ENCODE assay signal across 9 cellular contexts in genomic region chr5:68242743-68243142, GRCh38. TPM values are rescaled to one million over a fixed set of nuclear protein-coding genes. Genes with fewer than 3 reads are reported as not detected.
DNase-seq lines count a peak whose midpoint lies in the region; ATAC-seq and TF ChIP-seq lines count a peak whose summit lies in the region.
"Had no signal": no experiment of that assay in that cellular context is flagged by ENCODE, and none has a peak within 500 bp of the region (broad histone marks: within the 10 kb centered on the region; RNA-seq: fewer than 3 reads in every experiment).

No MANE protein-coding gene starts in this region.

- intact Hi-C loops in left ventricle myocardium superior (cut with micrococcal nuclease) (no loop called here), left colon (cut with DNase I, micrococcal nuclease) (no loop called here)

- ATAC-seq in left ventricle myocardium superior, result peak; percentile 23
- ATAC-seq in stimulated activated effector memory CD8-positive, alpha-beta T cell treated with anti-CD3 and anti-CD28 coated beads, Interleukin-12 subunit alpha, Interleukin-12 subunit beta, amount 100 ng/mL, for 72 hours, result no peak
- no peak for ATAC-seq in left colon

- no peaks in the 10 kb centered on the region for H3K27me3 Mint-ChIP-seq in HFFc6 (ENCODE audit: insufficient read depth)
- no peaks in the 10 kb centered on the region for H3K27me3 Mint-ChIP-seq in activated naive CD8-positive, alpha-beta T cell

- H3K27ac Mint-ChIP-seq in HFFc6, result peak overlapping the region; percentile 68
- peak overlapping the region; percentile 74 for H3K27ac Mint-ChIP-seq in activated naive CD8-positive, alpha-beta T cell
- peak overlapping the region; percentile 81 for H3K27ac Mint-ChIP-seq in stimulated activated effector memory CD8-positive, alpha-beta T cell treated with anti-CD3 and anti-CD28 coated beads, Interleukin-12 subunit alpha, Interleukin-12 subunit beta, amount 100 ng/mL, for 72 hours

- peaks cover 16% of the 10 kb centered on the region for H3K36me3 Mint-ChIP-seq in HFFc6 (ENCODE audit: low read depth)
- no peaks in the 10 kb centered on the region for H3K36me3 Mint-ChIP-seq in activated naive CD8-positive, alpha-beta T cell
- peaks cover 9% of the 10 kb centered on the region for H3K36me3 Mint-ChIP-seq in stimulated activated effector memory CD8-positive, alpha-beta T cell treated with anti-CD3 and anti-CD28 coated beads, Interleukin-12 subunit alpha, Interleukin-12 subunit beta, amount 100 ng/mL, for 72 hours

- H3K4me3 Mint-ChIP-seq in HFFc6, result peak overlapping the region; percentile 53
- H3K4me3 Mint-ChIP-seq in activated naive CD8-positive, alpha-beta T cell, result no peak overlapping the region
- no peak overlapping the region for H3K4me3 Mint-ChIP-seq in stimulated activated effector memory CD8-positive, alpha-beta T cell treated with anti-CD3 and anti-CD28 coated beads, Interleukin-12 subunit alpha, Interleukin-12 subunit beta, amount 100 ng/mL, for 72 hours

- no peaks in the 10 kb centered on the region for H3K9me3 Mint-ChIP-seq in HFFc6
- H3K9me3 Mint-ChIP-seq in activated naive CD8-positive, alpha-beta T cell (ENCODE audit: low read depth), result no peaks in the 10 kb centered on the region
- no peaks in the 10 kb centered on the region for H3K9me3 Mint-ChIP-seq in stimulated activated effector memory CD8-positive, alpha-beta T cell treated with anti-CD3 and anti-CD28 coated beads, Interleukin-12 subunit alpha, Interleukin-12 subunit beta, amount 100 ng/mL, for 72 hours

- no peak for TF ChIP-seq CTCF in HFFc6 (IDR thresholded peaks at IDR 0.05)

- H3K4me1 Mint-ChIP-seq in HFFc6 (ENCODE audit: low read depth), result peaks cover 83% of the 10 kb centered on the region
- peaks cover 85% of the 10 kb centered on the region for H3K4me1 Mint-ChIP-seq in activated naive CD8-positive, alpha-beta T cell (ENCODE audit: low read depth)
- peaks cover 68% of the 10 kb centered on the region for H3K4me1 Mint-ChIP-seq in stimulated activated effector memory CD8-positive, alpha-beta T cell treated with anti-CD3 and anti-CD28 coated beads, Interleukin-12 subunit alpha, Interleukin-12 subunit beta, amount 100 ng/mL, for 72 hours

- peak; percentile 34 for DNase-seq in HFFc6
- no peak for DNase-seq in left ventricle myocardium superior
- DNase-seq in stimulated activated effector memory CD8-positive, alpha-beta T cell treated with anti-CD3 and anti-CD28 coated beads, Interleukin-12 subunit alpha, Interleukin-12 subunit beta, amount 100 ng/mL, for 72 hours (ENCODE audit: low spot score in 2 of 2), result no peak
- no peak for DNase-seq in left colon
- DNase-seq in cerebellum (ENCODE audit: low spot score), result no peak
- no peak for DNase-seq in D341Med (ENCODE audit: low spot score)
- DNase-seq: activated CD4-positive, alpha-beta T cell treated with anti-CD3 and anti-CD28 coated beads for 48 hours; Karpas-422 had no signal

RNA-seq across cellular contexts. Expression of gene PIK3R1, which starts 27.2 kb away (rescaled TPM):
- 10 to 100 TPM; 19.6 to 26.4 (median 22.4) TPM for total RNA-seq in HFFc6 (2021; fragmentation: NEBNext Ultra II Directional; extraction: Animal tissue kit (Norgen Biotek cat#: 25700))
- total RNA-seq in left ventricle myocardium superior (119 TPM), left colon (10 to 100 TPM; 67.6 to 71.4 TPM), cerebellum (88.2 TPM)
